ENCODE assay signal across 15 cellular contexts in genomic region chr22:35600466-35600865, GRCh38. TPM values are rescaled to one million over a fixed set of nuclear protein-coding genes. Genes with fewer than 3 reads are reported as not detected.
"Had no signal": no experiment of that assay in that cellular context is flagged by ENCODE, and none has a peak within 500 bp of the region (broad histone marks: within the 10 kb centered on the region; RNA-seq: fewer than 3 reads in every experiment).

No MANE protein-coding gene starts in this region.

- H3K9me3 ChIP-seq: ovary, testis had no signal

- H3K9me3 Mint-ChIP-seq: activated CD4-positive, alpha-beta T cell treated with anti-CD3 and anti-CD28 coated beads, Interleukin-2, amount 10 ng/mL, durations not matched to agents 7 days and 5 days; dendritic cell treated with granulocyte-macrophage colony-stimulating factor and Interleukin-4, amounts not matched to agents 40 ng/mL and 50 ng/mL, for 4 days; effector memory CD8-positive, alpha-beta T cell; nephron progenitor cell; stimulated activated naive CD8-positive, alpha-beta T cell treated with anti-CD3 and anti-CD28 coated beads, Interleukin-15, amount 100 ng/mL, for 72 hours had no signal

- H3K4me3 Mint-ChIP-seq: activated CD4-positive, alpha-beta T cell treated with anti-CD3 and anti-CD28 coated beads, Interleukin-2, amount 10 ng/mL, durations not matched to agents 7 days and 5 days; dendritic cell treated with granulocyte-macrophage colony-stimulating factor and Interleukin-4, amounts not matched to agents 40 ng/mL and 50 ng/mL, for 4 days; effector memory CD8-positive, alpha-beta T cell; nephron progenitor cell; stimulated activated naive CD8-positive, alpha-beta T cell treated with anti-CD3 and anti-CD28 coated beads, Interleukin-15, amount 100 ng/mL, for 72 hours had no signal

- H3K27ac ChIP-seq: epithelial cell of prostate, ovary, testis had no signal

- H3K4me1 ChIP-seq: testis had no signal

- H3K27me3 Mint-ChIP-seq: stimulated activated naive CD8-positive, alpha-beta T cell treated with anti-CD3 and anti-CD28 coated beads, Interleukin-15, amount 100 ng/mL, for 72 hours had no signal

- H3K27me3 ChIP-seq: ovary, testis had no signal

- ATAC-seq: effector memory CD8-positive, alpha-beta T cell; left colon; stimulated activated naive CD8-positive, alpha-beta T cell treated with anti-CD3 and anti-CD28 coated beads, Interleukin-15, amount 100 ng/mL, for 72 hours had no signal

- H3K4me3 ChIP-seq: ovary, testis had no signal

- H3K4me1 Mint-ChIP-seq: stimulated activated naive CD8-positive, alpha-beta T cell treated with anti-CD3 and anti-CD28 coated beads, Interleukin-15, amount 100 ng/mL, for 72 hours had no signal

- H3K36me3 ChIP-seq: ovary had no signal

- H3K27ac Mint-ChIP-seq: activated CD4-positive, alpha-beta T cell treated with anti-CD3 and anti-CD28 coated beads, Interleukin-2, amount 10 ng/mL, durations not matched to agents 7 days and 5 days; dendritic cell treated with granulocyte-macrophage colony-stimulating factor and Interleukin-4, amounts not matched to agents 40 ng/mL and 50 ng/mL, for 4 days; effector memory CD8-positive, alpha-beta T cell; nephron progenitor cell; stimulated activated naive CD8-positive, alpha-beta T cell treated with anti-CD3 and anti-CD28 coated beads, Interleukin-15, amount 100 ng/mL, for 72 hours had no signal

- DNase-seq: activated CD4-positive, alpha-beta T cell treated with anti-CD3 and anti-CD28 coated beads, Interleukin-2, amount 10 ng/mL, durations not matched to agents 7 days and 5 days; activated CD4-positive, CD25-positive, alpha-beta regulatory T cell; activated CD8-positive, alpha-beta memory T cell treated with anti-CD3 and anti-CD28 coated beads for 24 hours; activated naive CD4-positive, alpha-beta T cell treated with Interleukin-2 at 50 U/mL for 16 hours; effector memory CD8-positive, alpha-beta T cell; left colon; nephron progenitor cell; ovary; stimulated activated CD4-positive, alpha-beta T cell treated with anti-CD3 and anti-CD28 coated beads, Interleukin-15, amount 100 ng/mL, for 24 hours; stimulated activated CD4-positive, alpha-beta T cell treated with anti-CD3 and anti-CD28 coated beads, Interleukin-4, amount 100 ng/mL, for 24 hours; stimulated activated naive CD8-positive, alpha-beta T cell treated with anti-CD3 and anti-CD28 coated beads, Interleukin-15, amount 100 ng/mL, for 72 hours; T-helper 1 cell; testis had no signal

RNA-seq across cellular contexts. Expression of gene RASD2, which starts 59.8 kb away (rescaled TPM):
- total RNA-seq: activated CD4-positive, alpha-beta T cell treated with anti-CD3 and anti-CD28 coated beads, Interleukin-2, amount 10 ng/mL, durations not matched to agents 7 days and 5 days had no signal
